In the genomic region with DNA sequence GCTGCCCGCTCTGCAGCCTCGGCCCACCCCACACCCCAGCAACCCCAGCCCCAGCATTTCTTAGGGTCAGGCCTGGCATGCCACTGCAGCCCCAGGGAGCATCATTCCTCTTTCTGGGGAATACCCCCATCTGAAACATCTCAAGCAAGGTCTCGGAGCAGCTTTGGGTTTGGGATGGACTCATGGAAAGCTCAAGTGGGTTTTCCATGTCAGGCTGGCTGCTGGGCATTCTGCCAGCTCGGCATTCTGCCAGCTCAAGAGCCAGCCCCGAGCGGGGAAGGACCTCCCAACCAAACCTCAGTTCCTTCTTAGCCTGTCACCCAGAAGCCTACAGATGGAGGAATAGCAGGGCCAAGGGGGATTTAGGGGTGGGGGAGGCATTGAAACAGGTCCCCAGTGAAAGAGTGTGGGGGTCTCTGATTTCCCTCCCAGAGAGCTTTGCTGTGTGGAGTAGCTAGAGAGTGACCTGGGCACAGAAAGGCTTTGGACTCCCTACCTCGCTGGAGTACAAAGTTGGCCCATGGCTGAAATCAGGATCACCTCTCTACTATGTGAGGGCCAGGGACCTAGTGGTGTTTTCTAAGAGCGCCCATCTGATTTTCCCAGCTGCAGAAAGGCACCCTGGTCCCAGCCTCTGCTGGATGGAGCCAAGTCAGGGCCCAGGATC, we compare ENCODE assay signal across 8 cellular contexts. TPM values are rescaled to one million over a fixed set of nuclear protein-coding genes. Genes with fewer than 3 reads are reported as not detected.
DNase-seq lines count a peak whose midpoint lies in the region; ATAC-seq and TF ChIP-seq lines count a peak whose summit lies in the region.

No MANE protein-coding gene starts in this region.

- H3K79me2 ChIP-seq in PC-3 (ENCODE audit: low read length) = no peaks in the 10 kb centered on the region
- H3K79me2 ChIP-seq in parathyroid adenoma = no peaks in the 10 kb centered on the region

- H3K9ac ChIP-seq in PC-3 (ENCODE audit: low read length) = peak overlapping the region; percentile 17; the same call in 1 of the 2 replicates
- H3K9ac ChIP-seq in parathyroid adenoma = no peak overlapping the region

- H3K4me2 ChIP-seq in PC-3 (ENCODE audit: low read length) (peak overlapping the region; percentile 74), parathyroid adenoma (ENCODE audit: low read length) (peak overlapping the region; percentile 66)

- CTCF ChIA-PET in PC-3 (lab: Charles Lee) = interaction anchor here (0.6 kb wide), 2 partner anchors 90 to 120 kb away, joined by 3 read pairs; no protein-coding TSS in a partner anchor

- ATAC-seq in PC-3 = peak; percentile 16; the same call in 1 of the 2 replicates
- no peak for ATAC-seq in HG02852 (IDR thresholded peaks at IDR 0.05; ENCODE audit: unreplicated experiment)
- no peak for ATAC-seq in GM21786 (IDR thresholded peaks at IDR 0.05; ENCODE audit: unreplicated experiment)

- H3K27me3 ChIP-seq in HAP-1 (ENCODE audit: low read depth) (no peaks in the 10 kb centered on the region), PC-3 (ENCODE audit: low read length) (no peaks in the 10 kb centered on the region), parathyroid adenoma (ENCODE audit: control insufficient read depth, insufficient read depth, low read length) (no peaks in the 10 kb centered on the region)

- no peaks in the 10 kb centered on the region for H4K20me1 ChIP-seq in PC-3 (ENCODE audit: low read length)

- H3K4me3 ChIP-seq in HAP-1 = peak overlapping the region; percentile 14; the same call in 1 of the 2 replicates
- H3K4me3 ChIP-seq in PC-3 (ENCODE audit: low read length) = peak overlapping the region; percentile 61
- H3K4me3 ChIP-seq in fibroblast of villous mesenchyme (ENCODE audit: low read depth, low read length) = peak overlapping the region; percentile 61
- H3K4me3 ChIP-seq in parathyroid adenoma (ENCODE audit: low read depth, low read length) = peak overlapping the region; percentile 45

- BruUV-seq in PC-3 (replicated peaks; lab: Mats Ljungman, UMichigan) = TSS peak; percentile 74

- in situ Hi-C loops in HAP-1 (cut with MboI; ENCODE audit: low sequenced_read_pairs) = no loop called here

- DNase-seq in HAP-1 (ENCODE audit: low spot score in 2 of 2) (peak in 1 of 2 experiments; percentile 22), PC-3 (peak; percentile 22), fibroblast of villous mesenchyme (ENCODE audit: low read depth) (peak; percentile 55), cortex of kidney (lab: John Stamatoyannopoulos, UW) (no peak), Kasumi-1 (lab: John Stamatoyannopoulos, UW) (no peak)

- TF ChIP-seq CTCF in PC-3 (conservative IDR thresholded peaks at IDR 0.05; ENCODE audit: low read depth, low read length) (no peak), fibroblast of villous mesenchyme (IDR thresholded peaks at IDR 0.05; ENCODE audit: insufficient read depth, low read depth, low read length) (no peak), parathyroid adenoma (IDR thresholded peaks at IDR 0.05) (no peak)

- intact Hi-C loops in PC-3 (cut with micrococcal nuclease) = no loop called here

- peak overlapping the region; percentile 68 for H2AFZ ChIP-seq in PC-3 (ENCODE audit: low read length)
- peak overlapping the region; percentile 51 for H2AFZ ChIP-seq in parathyroid adenoma

- no peaks in the 10 kb centered on the region for H3K9me3 ChIP-seq in HAP-1
- no peaks in the 10 kb centered on the region for H3K9me3 ChIP-seq in PC-3 (ENCODE audit: low read length)
- H3K9me3 ChIP-seq in parathyroid adenoma (ENCODE audit: control insufficient read depth, low read length) = no peaks in the 10 kb centered on the region

- H3K9me2 ChIP-seq in PC-3 (replicated peaks; ENCODE audit: low read length) = no peaks in the 10 kb centered on the region

- no peaks in the 10 kb centered on the region for H3F3A ChIP-seq in PC-3 (ENCODE audit: low read length, unreplicated experiment)

- H3K27ac ChIP-seq in PC-3 (ENCODE audit: low read length) = no peak overlapping the region
- H3K27ac ChIP-seq in parathyroid adenoma = peak overlapping the region; percentile 56

- POLR2A ChIA-PET in PC-3 (lab: Charles Lee; ENCODE audit: unreplicated experiment) = interaction anchor here (0.5 to 0.7 kb wide), 5 partner anchors 31 to 438 kb away, joined by 3 to 9 read pairs (median 3); no protein-coding TSS in a partner anchor

- H3K4me1 ChIP-seq in HAP-1 = 0 out of 2 replicates have a peak, but pooled peaks cover 2% of the 10 kb centered on the region
- H3K4me1 ChIP-seq in PC-3 (ENCODE audit: insufficient read depth, low read length) = peaks cover 31% of the 10 kb centered on the region
- peaks cover 6% of the 10 kb centered on the region for H3K4me1 ChIP-seq in parathyroid adenoma

- H3K36me3 ChIP-seq in HAP-1 (replicated peaks) (no peaks in the 10 kb centered on the region), PC-3 (ENCODE audit: low read depth, low read length) (no peaks in the 10 kb centered on the region), parathyroid adenoma (ENCODE audit: control insufficient read depth, insufficient read depth, low read length) (no peaks in the 10 kb centered on the region)

RNA-seq across cellular contexts. Expression of a gene that starts 0.6 kb away (rescaled TPM):
- 29.8 and 73.5 TPM in 2 replicates for total RNA-seq in PC-3 (2014; rRNA removed)
- 23.3 and 27.7 TPM in 2 replicates for total RNA-seq in fibroblast of villous mesenchyme

RNA-seq across cellular contexts. Expression of a gene that starts 24.8 kb away (rescaled TPM):
- 34.1 and 41.0 TPM in 2 replicates for total RNA-seq in PC-3 (2014; rRNA removed)
- total RNA-seq in fibroblast of villous mesenchyme = 34.8 and 58.7 TPM in 2 replicates

RNA-seq across cellular contexts. Expression of a gene that starts 27.5 kb away (rescaled TPM):
- total RNA-seq in PC-3 (2014; rRNA removed) (734 and 818 TPM in 2 replicates), fibroblast of villous mesenchyme (427 and 490 TPM in 2 replicates)

RNA-seq across cellular contexts. Expression of a gene that starts 44.7 kb away (rescaled TPM):
- 75.6 and 99.5 TPM in 2 replicates for total RNA-seq in PC-3 (2014; rRNA removed)
- 61.2 and 85.5 TPM in 2 replicates for total RNA-seq in fibroblast of villous mesenchyme

Comparison
In these comparisons a context has a peak if more than half of its experiments do, and no peak if none do; other contexts are left out.
1. DNase-seq: peak in PC-3 (single experiment) and fibroblast of villous mesenchyme (single experiment); none in cortex of kidney (single experiment) and Kasumi-1 (0 of 2).
2. Peak in every context shown above with its lines, with median percentiles within 50 percentile points of each other: H3K4me3 ChIP-seq.